1 cellular context compared by ENCODE assay signal in genomic region chr16:578870-579405, GRCh38.
TF ChIP-seq lines count a peak whose summit lies in the region.

No MANE protein-coding gene starts in this region.

TF ChIP-seq in K562, 482 proteins besides CTCF, POLR2A, EP300 and RAD21 (continued from another document and continues in another):
- TF ChIP-seq, protein P1, sequence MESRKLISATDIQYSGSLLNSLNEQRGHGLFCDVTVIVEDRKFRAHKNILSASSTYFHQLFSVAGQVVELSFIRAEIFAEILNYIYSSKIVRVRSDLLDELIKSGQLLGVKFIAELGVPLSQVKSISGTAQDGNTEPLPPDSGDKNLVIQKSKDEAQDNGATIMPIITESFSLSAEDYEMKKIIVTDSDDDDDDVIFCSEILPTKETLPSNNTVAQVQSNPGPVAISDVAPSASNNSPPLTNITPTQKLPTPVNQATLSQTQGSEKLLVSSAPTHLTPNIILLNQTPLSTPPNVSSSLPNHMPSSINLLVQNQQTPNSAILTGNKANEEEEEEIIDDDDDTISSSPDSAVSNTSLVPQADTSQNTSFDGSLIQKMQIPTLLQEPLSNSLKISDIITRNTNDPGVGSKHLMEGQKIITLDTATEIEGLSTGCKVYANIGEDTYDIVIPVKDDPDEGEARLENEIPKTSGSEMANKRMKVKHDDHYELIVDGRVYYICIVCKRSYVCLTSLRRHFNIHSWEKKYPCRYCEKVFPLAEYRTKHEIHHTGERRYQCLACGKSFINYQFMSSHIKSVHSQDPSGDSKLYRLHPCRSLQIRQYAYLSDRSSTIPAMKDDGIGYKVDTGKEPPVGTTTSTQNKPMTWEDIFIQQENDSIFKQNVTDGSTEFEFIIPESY (CRISPR knock-in tag; IDR thresholded peaks at IDR 0.05): peak; percentile 87
- TF ChIP-seq MAFK (IDR thresholded peaks at IDR 0.05; ENCODE audit: low read length) (no peak), CREM (IDR thresholded peaks at IDR 0.05; ENCODE audit: low read depth) (peak; percentile 68; the same call in 1 of the 2 replicates), ZNF561 (CRISPR knock-in tag; conservative IDR thresholded peaks at IDR 0.05) (no peak), SAP30 (IDR thresholded peaks at IDR 0.05; ENCODE audit: borderline replicate concordance, insufficient read depth, low read depth, low read length, poor library complexity, severe bottlenecking) (no peak), RFX7 (CRISPR knock-in tag; IDR thresholded peaks at IDR 0.05) (no peak), ZNF444 (CRISPR knock-in tag; IDR thresholded peaks at IDR 0.05) (no peak), HSF4 (CRISPR knock-in tag; IDR thresholded peaks at IDR 0.05; ENCODE audit: borderline replicate concordance) (no peak), TRIM28 (IDR thresholded peaks at IDR 0.05) (peak; percentile 84; the same call in 1 of the 2 replicates), TFAM (CRISPR knock-in tag; conservative IDR thresholded peaks at IDR 0.05) (no peak), BRCA1 (IDR thresholded peaks at IDR 0.05) (no peak), BRCA1 (CRISPR knock-in tag; IDR thresholded peaks at IDR 0.05) (no peak), CEBPZ (IDR thresholded peaks at IDR 0.05; ENCODE audit: borderline replicate concordance, low read depth, low read length) (no peak), ZNF212 (CRISPR knock-in tag; IDR thresholded peaks at IDR 0.05) (no peak), POLR2AphosphoS2 (IDR thresholded peaks at IDR 0.05; ENCODE audit: low read length) (no peak), L3MBTL2 (IDR thresholded peaks at IDR 0.05) (peak; percentile 87), NR4A1 (CRISPR knock-in tag; IDR thresholded peaks at IDR 0.05) (no peak), NR4A1 (tag; IDR thresholded peaks at IDR 0.05) (no peak), RFX5 (IDR thresholded peaks at IDR 0.05; ENCODE audit: low read depth, low read length) (no peak), TGIF2 (CRISPR knock-in tag; IDR thresholded peaks at IDR 0.05) (no peak), HMGN3 (IDR thresholded peaks at IDR 0.05; ENCODE audit: borderline replicate concordance, extremely low read depth, insufficient read length, low read depth, low read length) (peak; percentile 71), NFYB (IDR thresholded peaks at IDR 0.05; ENCODE audit: extremely low read depth, insufficient read length) (no peak), PTRF (tag; IDR thresholded peaks at IDR 0.05) (no peak), ETS1 (conservative IDR thresholded peaks at IDR 0.05; ENCODE audit: control insufficient read depth, low read depth, low read length) (peak; percentile 75; the same call in 1 of the 2 replicates), PHF8 (IDR thresholded peaks at IDR 0.05; ENCODE audit: borderline replicate concordance, low read length) (no peak; the same call in 1 of the 2 replicates), HNRNPLL (IDR thresholded peaks at IDR 0.05; ENCODE audit: low read depth, low read length, poor library complexity, severe bottlenecking) (no peak), ETV5 (CRISPR knock-in tag; IDR thresholded peaks at IDR 0.05; ENCODE audit: low read depth) (0 out of 2 replicates have a peak, but pooled peaks have one; percentile 46), FOXA3 (CRISPR knock-in tag; conservative IDR thresholded peaks at IDR 0.05 in 1 of 2, IDR thresholded peaks at IDR 0.05 in 1 of 2) (no peak), ZNF140 (CRISPR knock-in tag; IDR thresholded peaks at IDR 0.05) (no peak), TCF15 (CRISPR knock-in tag; IDR thresholded peaks at IDR 0.05) (no peak), MYNN (IDR thresholded peaks at IDR 0.05) (peak; percentile 92), MYNN (CRISPR knock-in tag; IDR thresholded peaks at IDR 0.05) (no peak), ZNF699 (CRISPR knock-in tag; IDR thresholded peaks at IDR 0.05; ENCODE audit: insufficient replicate concordance) (no peak), MECOM (CRISPR knock-in tag; IDR thresholded peaks at IDR 0.05) (no peak), HEY1 (CRISPR knock-in tag; IDR thresholded peaks at IDR 0.05; ENCODE audit: borderline replicate concordance) (no peak), KLF1 (tag; IDR thresholded peaks at IDR 0.05) (no peak), TFE3 (CRISPR knock-in tag; IDR thresholded peaks at IDR 0.05) (no peak), SNRNP70 (optimal IDR thresholded peaks at IDR 0.05; ENCODE audit: low read depth, low read length) (no peak), SRSF1 (IDR thresholded peaks at IDR 0.05; ENCODE audit: low read depth, low read length) (no peak), ZNF354B (CRISPR knock-in tag; IDR thresholded peaks at IDR 0.05) (no peak), CBFB (CRISPR knock-in tag; IDR thresholded peaks at IDR 0.05) (peak; percentile 99), YBX1 (IDR thresholded peaks at IDR 0.05) (no peak), PRPF4 (IDR thresholded peaks at IDR 0.05; ENCODE audit: insufficient read depth, low read depth, low read length, poor library complexity, severe bottlenecking) (no peak), POLR2G (IDR thresholded peaks at IDR 0.05; ENCODE audit: low read depth, low read length) (peak; percentile 49), MLLT1 (IDR thresholded peaks at IDR 0.05) (peak; percentile 57 to 72; a peak in 1 of 4 replicates), NELFE (IDR thresholded peaks at IDR 0.05; ENCODE audit: insufficient read depth, insufficient read length) (no peak), NFRKB (IDR thresholded peaks at IDR 0.05; ENCODE audit: low read depth) (no peak), E2F3 (CRISPR knock-in tag; IDR thresholded peaks at IDR 0.05) (no peak)
- TF ChIP-seq, protein P2, sequence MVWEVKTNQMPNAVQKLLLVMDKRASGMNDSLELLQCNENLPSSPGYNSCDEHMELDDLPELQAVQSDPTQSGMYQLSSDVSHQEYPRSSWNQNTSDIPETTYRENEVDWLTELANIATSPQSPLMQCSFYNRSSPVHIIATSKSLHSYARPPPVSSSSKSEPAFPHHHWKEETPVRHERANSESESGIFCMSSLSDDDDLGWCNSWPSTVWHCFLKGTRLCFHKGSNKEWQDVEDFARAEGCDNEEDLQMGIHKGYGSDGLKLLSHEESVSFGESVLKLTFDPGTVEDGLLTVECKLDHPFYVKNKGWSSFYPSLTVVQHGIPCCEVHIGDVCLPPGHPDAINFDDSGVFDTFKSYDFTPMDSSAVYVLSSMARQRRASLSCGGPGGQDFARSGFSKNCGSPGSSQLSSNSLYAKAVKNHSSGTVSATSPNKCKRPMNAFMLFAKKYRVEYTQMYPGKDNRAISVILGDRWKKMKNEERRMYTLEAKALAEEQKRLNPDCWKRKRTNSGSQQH (CRISPR knock-in tag; IDR thresholded peaks at IDR 0.05): no peak
- TF ChIP-seq, protein P3, sequence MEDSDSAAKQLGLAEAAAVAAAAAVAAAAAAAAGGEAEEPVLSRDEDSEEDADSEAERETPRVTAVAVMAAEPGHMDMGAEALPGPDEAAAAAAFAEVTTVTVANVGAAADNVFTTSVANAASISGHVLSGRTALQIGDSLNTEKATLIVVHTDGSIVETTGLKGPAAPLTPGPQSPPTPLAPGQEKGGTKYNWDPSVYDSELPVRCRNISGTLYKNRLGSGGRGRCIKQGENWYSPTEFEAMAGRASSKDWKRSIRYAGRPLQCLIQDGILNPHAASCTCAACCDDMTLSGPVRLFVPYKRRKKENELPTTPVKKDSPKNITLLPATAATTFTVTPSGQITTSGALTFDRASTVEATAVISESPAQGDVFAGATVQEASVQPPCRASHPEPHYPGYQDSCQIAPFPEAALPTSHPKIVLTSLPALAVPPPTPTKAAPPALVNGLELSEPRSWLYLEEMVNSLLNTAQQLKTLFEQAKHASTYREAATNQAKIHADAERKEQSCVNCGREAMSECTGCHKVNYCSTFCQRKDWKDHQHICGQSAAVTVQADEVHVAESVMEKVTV (CRISPR knock-in tag; IDR thresholded peaks at IDR 0.05): peak; percentile 63
- TF ChIP-seq, protein P4, sequence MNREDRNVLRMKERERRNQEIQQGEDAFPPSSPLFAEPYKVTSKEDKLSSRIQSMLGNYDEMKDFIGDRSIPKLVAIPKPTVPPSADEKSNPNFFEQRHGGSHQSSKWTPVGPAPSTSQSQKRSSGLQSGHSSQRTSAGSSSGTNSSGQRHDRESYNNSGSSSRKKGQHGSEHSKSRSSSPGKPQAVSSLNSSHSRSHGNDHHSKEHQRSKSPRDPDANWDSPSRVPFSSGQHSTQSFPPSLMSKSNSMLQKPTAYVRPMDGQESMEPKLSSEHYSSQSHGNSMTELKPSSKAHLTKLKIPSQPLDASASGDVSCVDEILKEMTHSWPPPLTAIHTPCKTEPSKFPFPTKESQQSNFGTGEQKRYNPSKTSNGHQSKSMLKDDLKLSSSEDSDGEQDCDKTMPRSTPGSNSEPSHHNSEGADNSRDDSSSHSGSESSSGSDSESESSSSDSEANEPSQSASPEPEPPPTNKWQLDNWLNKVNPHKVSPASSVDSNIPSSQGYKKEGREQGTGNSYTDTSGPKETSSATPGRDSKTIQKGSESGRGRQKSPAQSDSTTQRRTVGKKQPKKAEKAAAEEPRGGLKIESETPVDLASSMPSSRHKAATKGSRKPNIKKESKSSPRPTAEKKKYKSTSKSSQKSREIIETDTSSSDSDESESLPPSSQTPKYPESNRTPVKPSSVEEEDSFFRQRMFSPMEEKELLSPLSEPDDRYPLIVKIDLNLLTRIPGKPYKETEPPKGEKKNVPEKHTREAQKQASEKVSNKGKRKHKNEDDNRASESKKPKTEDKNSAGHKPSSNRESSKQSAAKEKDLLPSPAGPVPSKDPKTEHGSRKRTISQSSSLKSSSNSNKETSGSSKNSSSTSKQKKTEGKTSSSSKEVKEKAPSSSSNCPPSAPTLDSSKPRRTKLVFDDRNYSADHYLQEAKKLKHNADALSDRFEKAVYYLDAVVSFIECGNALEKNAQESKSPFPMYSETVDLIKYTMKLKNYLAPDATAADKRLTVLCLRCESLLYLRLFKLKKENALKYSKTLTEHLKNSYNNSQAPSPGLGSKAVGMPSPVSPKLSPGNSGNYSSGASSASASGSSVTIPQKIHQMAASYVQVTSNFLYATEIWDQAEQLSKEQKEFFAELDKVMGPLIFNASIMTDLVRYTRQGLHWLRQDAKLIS (CRISPR knock-in tag; IDR thresholded peaks at IDR 0.05): peak; percentile 53; the same call in 1 of the 2 replicates
- TF ChIP-seq, protein P5, sequence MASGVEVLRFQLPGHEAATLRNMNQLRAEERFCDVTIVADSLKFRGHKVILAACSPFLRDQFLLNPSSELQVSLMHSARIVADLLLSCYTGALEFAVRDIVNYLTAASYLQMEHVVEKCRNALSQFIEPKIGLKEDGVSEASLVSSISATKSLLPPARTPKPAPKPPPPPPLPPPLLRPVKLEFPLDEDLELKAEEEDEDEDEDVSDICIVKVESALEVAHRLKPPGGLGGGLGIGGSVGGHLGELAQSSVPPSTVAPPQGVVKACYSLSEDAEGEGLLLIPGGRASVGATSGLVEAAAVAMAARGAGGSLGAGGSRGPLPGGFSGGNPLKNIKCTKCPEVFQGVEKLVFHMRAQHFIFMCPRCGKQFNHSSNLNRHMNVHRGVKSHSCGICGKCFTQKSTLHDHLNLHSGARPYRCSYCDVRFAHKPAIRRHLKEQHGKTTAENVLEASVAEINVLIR (CRISPR knock-in tag; IDR thresholded peaks at IDR 0.05): no peak
